ENCODE assay signal across 8 cellular contexts in genomic region chr7:155299539-155300202, GRCh38. TPM values are rescaled to one million over a fixed set of nuclear protein-coding genes. Genes with fewer than 3 reads are reported as not detected.
A peak's percentile ranks its signal among the peaks of the same experiment; 100 is the strongest.
DNase-seq lines count a peak whose midpoint lies in the region; ATAC-seq and TF ChIP-seq lines count a peak whose summit lies in the region.

No MANE protein-coding gene starts in this region.

- H3K4me1 ChIP-seq in esophagus squamous epithelium: peaks cover 12 to 49% (median 16%) of the 10 kb centered on the region in 3 donors

- TF ChIP-seq POLR2A in esophagus squamous epithelium (IDR thresholded peaks at IDR 0.05): no peak

- TF ChIP-seq CTCF in WTC11 (IDR thresholded peaks at IDR 0.05) (no peak), esophagus squamous epithelium (IDR thresholded peaks at IDR 0.05) (no peak), progenitor cell of endocrine pancreas (IDR thresholded peaks at IDR 0.05; ENCODE audit: unreplicated experiment) (no peak)

- H3K27ac Mint-ChIP-seq in WTC11 (peak overlapping the region; percentile 96), progenitor cell of endocrine pancreas (no peak overlapping the region)

- H3K27ac ChIP-seq in esophagus squamous epithelium: peak overlapping the region; percentile 51 to 98 (median 92)

- peak overlapping the region; percentile 69 to 96 (median 92) for H3K4me3 ChIP-seq in esophagus squamous epithelium

- intact Hi-C loops in esophagus squamous epithelium (cut with DNase I): no loop called here

- CTCF ChIA-PET in WTC11 (lab: Charles Lee): interaction anchor here (1.2 to 2.0 kb wide), 3 partner anchors 57 to 299 kb away, joined by 3 to 7 read pairs (median 3); no protein-coding TSS in a partner anchor

- POLR2A ChIA-PET in WTC11 (lab: Charles Lee): interaction anchor here (0.7 kb wide), 1 partner anchor 74 kb away, joined by 3 read pairs; no protein-coding TSS in a partner anchor

- peaks cover 3 to 33% (median 8%) of the 10 kb centered on the region in 3 donors for H3K36me3 ChIP-seq in esophagus squamous epithelium

- H3K27me3 ChIP-seq in esophagus squamous epithelium: no peaks in the 10 kb centered on the region

- WGBS in esophagus squamous epithelium, 2 donors: 55 to 56% methylated on average over 8 of the region's 8 CpGs

- ATAC-seq in WTC11: no peak
- ATAC-seq in HG03175 (IDR thresholded peaks at IDR 0.05; ENCODE audit: unreplicated experiment): no peak

- no peaks in the 10 kb centered on the region for H3K9me3 Mint-ChIP-seq in WTC11
- no peaks in the 10 kb centered on the region for H3K9me3 Mint-ChIP-seq in progenitor cell of endocrine pancreas (ENCODE audit: low read depth)

- H3K4me1 Mint-ChIP-seq in WTC11: peaks cover 55% of the 10 kb centered on the region
- H3K4me1 Mint-ChIP-seq in progenitor cell of endocrine pancreas (ENCODE audit: low read depth): peaks cover 30% of the 10 kb centered on the region

- H3K27me3 Mint-ChIP-seq in WTC11 (ENCODE audit: low read depth) (no peaks in the 10 kb centered on the region), progenitor cell of endocrine pancreas (peaks cover 2% of the 10 kb centered on the region)

- DNase-seq in stimulated activated CD8-positive, alpha-beta memory T cell treated with anti-CD3 and anti-CD28 coated beads, Interleukin-12 subunit alpha, Interleukin-12 subunit beta, amount 100 ng/mL, for 1 hour (ENCODE audit: low read depth): peak; percentile 13
- DNase-seq in stimulated activated CD8-positive, alpha-beta memory T cell treated with anti-CD3 and anti-CD28 coated beads, Interleukin-4, amount 100 ng/mL, for 48 hours: no peak
- DNase-seq in WTC11 (ENCODE audit: low spot score) (no peak), esophagus squamous epithelium (lab: John Stamatoyannopoulos, UW) (no peak), progenitor cell of endocrine pancreas (ENCODE audit: low spot score, unreplicated experiment) (no peak), HCEC 1CT (no peak), NCI-H1092 treated with DMSO at 0.1 percent for 48 hours (lab: John Stamatoyannopoulos, UW) (no peak)

- H3K36me3 Mint-ChIP-seq in WTC11: peaks cover 38% of the 10 kb centered on the region
- H3K36me3 Mint-ChIP-seq in progenitor cell of endocrine pancreas (ENCODE audit: insufficient read depth): peaks cover 5% of the 10 kb centered on the region

- H3K9me3 ChIP-seq in esophagus squamous epithelium: no peaks in the 10 kb centered on the region

- H3K4me3 Mint-ChIP-seq in WTC11 (peak overlapping the region; percentile 86), progenitor cell of endocrine pancreas (ENCODE audit: low read depth) (peak overlapping the region; percentile 83)

TF ChIP-seq in WTC11, 78 proteins besides CTCF, POLR2A, EP300 and RAD21:
- TF ChIP-seq ZBTB21 (CRISPR knock-in tag; IDR thresholded peaks at IDR 0.05; ENCODE audit: borderline replicate concordance) (no peak), PRDM15 (CRISPR knock-in tag; IDR thresholded peaks at IDR 0.05) (no peak), USF1 (CRISPR knock-in tag; IDR thresholded peaks at IDR 0.05) (no peak)

RNA-seq across cellular contexts. Expression of gene INSIG1, which starts 2.0 kb away (rescaled TPM):
- total RNA-seq in WTC11 (2021): 32.3 to 41.2 TPM (median 40.1 TPM) in 3 replicates
- total RNA-seq in esophagus squamous epithelium: 10 to 100 TPM; 24.7 to 77.6 (median 64.6) TPM
- 28.9 and 31.8 TPM in 2 replicates for total RNA-seq in progenitor cell of endocrine pancreas
